32 cellular contexts compared by ENCODE assay signal in the genomic region with DNA sequence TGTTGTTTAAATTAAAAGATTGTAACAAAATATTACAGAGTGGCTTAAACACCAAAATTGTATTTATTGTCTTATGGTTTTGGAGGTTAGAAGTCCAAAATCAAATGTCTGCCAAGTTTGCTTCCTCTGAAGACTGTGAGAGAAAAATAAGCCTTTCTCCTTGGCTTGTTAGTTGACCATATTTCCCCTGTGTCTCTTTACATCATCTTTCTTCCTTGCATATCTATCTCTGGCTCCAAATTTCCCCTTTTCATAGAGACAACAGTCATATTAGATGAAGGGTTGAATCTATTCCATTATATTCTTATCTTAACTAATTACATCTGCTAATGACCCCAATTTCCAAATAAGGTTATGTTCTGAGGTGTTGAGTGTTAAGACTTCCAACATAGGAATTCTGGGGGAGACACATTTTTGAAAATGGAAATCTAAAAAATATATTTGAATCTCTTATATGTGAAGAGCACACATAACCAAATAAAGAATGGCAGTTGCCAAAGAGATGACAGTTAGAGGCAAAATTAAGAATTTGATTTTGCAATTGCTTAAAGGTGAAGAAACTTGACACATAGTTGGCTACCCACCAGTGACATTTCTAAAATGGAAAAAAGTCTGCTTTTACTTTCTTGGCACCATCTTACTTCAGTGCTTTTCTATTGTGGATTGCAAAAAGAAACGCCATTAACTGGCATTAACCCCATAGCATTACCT.
"Had no signal": no experiment of that assay in that cellular context is flagged by ENCODE, and none has a peak within 500 bp of the region (broad histone marks: within the 10 kb centered on the region; RNA-seq: fewer than 3 reads in every experiment).

No MANE protein-coding gene starts in this region.

- H3K27me3 ChIP-seq: adrenal gland, body of pancreas, brain microvascular endothelial cell, cardiac muscle cell had no signal

- H3K9me3 ChIP-seq: adrenal gland, body of pancreas had no signal

- H3K4me3 ChIP-seq: adrenal gland, body of pancreas, cardiac muscle cell had no signal

- H3K4me1 ChIP-seq: adrenal gland, body of pancreas had no signal

- H3K27ac ChIP-seq: adrenal gland, body of pancreas, brain microvascular endothelial cell, cardiac muscle cell, VCaP had no signal

- H3K36me3 ChIP-seq: adrenal gland, brain microvascular endothelial cell, cardiac muscle cell had no signal

- ATAC-seq: activated CD8-positive, alpha-beta T cell treated with anti-CD3 and anti-CD28 coated beads for 36 hours; activated naive CD4-positive, alpha-beta T cell treated with anti-CD3 and anti-CD28 coated beads, Interleukin-2, amount 50 U/mL, for 72 hours; activated T-cell treated with anti-CD3 and anti-CD28 coated beads, Interleukin-2, amount 50 U/mL, for 4 hours; activated T-cell treated with anti-CD3 and anti-CD28 coated beads, Interleukin-2, amount 50 U/mL, for 72 hours; activated T-helper 17 cell treated with anti-CD3 and anti-CD28 coated beads, Interleukin-2, amount 50 U/mL, for 72 hours; body of pancreas had no signal

- DNase-seq: activated B cell treated with CpG ODN at 0.5 μM for 24 hours; activated CD4-positive, alpha-beta memory T cell treated with anti-CD3 and anti-CD28 coated beads for 36 hours; activated CD4-positive, alpha-beta T cell treated with anti-CD3 and anti-CD28 coated beads for 4 hours; activated CD4-positive, alpha-beta T cell treated with anti-CD3 and anti-CD28 coated beads, Interleukin-2, amount 10 ng/mL, durations not matched to agents 24 days and 14 days; activated CD4-positive, alpha-beta T cell treated with anti-CD3 and anti-CD28 coated beads, Interleukin-2, amount 50 U/mL, for 1 hour; activated CD4-positive, alpha-beta T cell treated with anti-CD3 and anti-CD28 coated beads, Interleukin-2, amount 50 U/mL, for 4 hours; activated CD4-positive, CD25-positive, alpha-beta regulatory T cell treated with anti-CD3 and anti-CD28 coated beads, Interleukin-2, amount 50 U/mL, for 72 hours; activated CD8-positive, alpha-beta memory T cell treated with anti-CD3 and anti-CD28 coated beads, Interleukin-2, amount 50 U/mL, for 4 hours; activated CD8-positive, alpha-beta T cell treated with anti-CD3 and anti-CD28 coated beads for 36 hours; activated effector memory CD4-positive, alpha-beta T cell treated with anti-CD3 and anti-CD28 coated beads, Interleukin-2, amount 50 U/mL, for 16 hours; activated gamma-delta T cell treated with Interleukin-2 at 50 U/mL for 16 hours; activated naive CD4-positive, alpha-beta T cell; activated naive CD4-positive, alpha-beta T cell treated with anti-CD3 and anti-CD28 coated beads for 36 hours; activated naive CD4-positive, alpha-beta T cell treated with anti-CD3 and anti-CD28 coated beads, Interleukin-2, amount 50 U/mL, for 16 hours; activated naive CD8-positive, alpha-beta T cell treated with anti-CD3 and anti-CD28 coated beads for 36 hours; activated T-cell treated with anti-CD3 and anti-CD28 coated beads for 4 hours; activated T-cell treated with anti-CD3 and anti-CD28 coated beads, Interleukin-2, amount 50 U/mL, for 1 hour; activated T-cell treated with anti-CD3 and anti-CD28 coated beads, Interleukin-2, amount 50 U/mL, for 4 hours; activated T-cell treated with anti-CD3 and anti-CD28 coated beads, Interleukin-2, amount 50 U/mL, for 72 hours; adrenal gland; amniotic stem cell; aorta; body of pancreas; brain microvascular endothelial cell; central memory CD4-positive, alpha-beta T cell; T-helper 1 cell; T-helper 2 cell; T-helper 9 cell had no signal
